ENCODE assay signal across 9 cellular contexts in genomic region chr10:68871105-68871711, GRCh38. TPM values are rescaled to one million over a fixed set of nuclear protein-coding genes. Genes with fewer than 3 reads are reported as not detected.
DNase-seq lines count a peak whose midpoint lies in the region; ATAC-seq, FAIRE-seq and TF ChIP-seq lines count a peak whose summit lies in the region.
"Had no signal": no experiment of that assay in that cellular context is flagged by ENCODE, and none has a peak within 500 bp of the region (broad histone marks: within the 10 kb centered on the region; RNA-seq: fewer than 3 reads in every experiment).

No MANE protein-coding gene starts in this region.

- H3K4me1 ChIP-seq in A549 (peaks cover 13% of the 10 kb centered on the region; the same call in 2 of the 3 replicates), HUES64 (ENCODE audit: insufficient read depth, low read length) (peaks cover 26% of the 10 kb centered on the region), lower lobe of right lung (no peaks in the 10 kb centered on the region)

- no peak for FAIRE-seq in A549 (lab: Jason Lieb, UNC)
- FAIRE-seq: G401.6 had no signal

- WGBS in A549 (ENCODE audit: missing lambda C conversion rate), result 30% methylated on average over 6 of the region's 6 CpGs
- WGBS in HUES64, result 12% methylated on average over 6 of the region's 6 CpGs

- intact Hi-C loops in lower lobe of right lung (cut with DNase I), result no loop called here

- H3K9me3 ChIP-seq in A549 (peaks cover 7% of the 10 kb centered on the region; the same call in 2 of the 3 replicates), HUES64 (ENCODE audit: insufficient read depth, low read depth, low read length) (peaks cover 20% of the 10 kb centered on the region), lower lobe of right lung (no peaks in the 10 kb centered on the region)

- H3K27me3 ChIP-seq in HUES64 (ENCODE audit: insufficient read depth, low read length) (no peaks in the 10 kb centered on the region), lower lobe of right lung (ENCODE audit: low read depth) (no peaks in the 10 kb centered on the region)

- H3K27ac ChIP-seq in A549 (no peak overlapping the region), HUES64 (ENCODE audit: low read depth, low read length) (peak overlapping the region; percentile 90), lower lobe of right lung (peak overlapping the region; percentile 2)

- H3K4me3 ChIP-seq in A549, result no peak overlapping the region
- peak overlapping the region; percentile 21 for H3K4me3 ChIP-seq in HUES64 (ENCODE audit: low read length)
- H3K4me3 ChIP-seq in astrocyte of the spinal cord (ENCODE audit: low read depth, low read length), result no peak overlapping the region
- H3K4me3 ChIP-seq in lower lobe of right lung, result no peak overlapping the region

- TF ChIP-seq CTCF in A549 (IDR thresholded peaks at IDR 0.05) (no peak), astrocyte of the spinal cord (IDR thresholded peaks at IDR 0.05; ENCODE audit: low read depth, low read length) (no peak), lower lobe of right lung (IDR thresholded peaks at IDR 0.05) (no peak)

- TF ChIP-seq POLR2A in A549 (IDR thresholded peaks at IDR 0.05; ENCODE audit: low read length), result no peak

- DNase-seq in A549 (ENCODE audit: low read depth in 1 of 2, low spot score in 1 of 2), result peak in 1 of 2 experiments; percentile 19
- DNase-seq in astrocyte of the spinal cord (ENCODE audit: low read depth, low spot score), result peak; percentile 52
- no peak for DNase-seq in lower lobe of right lung
- DNase-seq in amniotic stem cell (lab: John Stamatoyannopoulos, UW), result no peak
- no peak for DNase-seq in cerebellum (ENCODE audit: low spot score)
- DNase-seq in NOMO-1 treated with DMSO at 0.1 percent for 48 hours (lab: John Stamatoyannopoulos, UW; ENCODE audit: unreplicated experiment), result no peak

- peak overlapping the region; percentile 21; the same call in 2 of the 3 replicates for H3K4me2 ChIP-seq in A549

- no peak for TF ChIP-seq EP300 in A549 (IDR thresholded peaks at IDR 0.05)

- TF ChIP-seq RAD21 in A549 (conservative IDR thresholded peaks at IDR 0.05 in 1 of 2, IDR thresholded peaks at IDR 0.05 in 1 of 2), result no peak

- ATAC-seq in A549 (peak in 1 of 2 experiments; percentile 70; a peak in 3 of 6 replicates), lower lobe of right lung (no peak)
- no peak for ATAC-seq in activated CD4-positive, CD25-positive, alpha-beta regulatory T cell treated with anti-CD3 and anti-CD28 coated beads, Interleukin-2, amount 50 U/mL, for 24 hours

- POLR2A ChIA-PET in A549 (lab: Yijun Ruan, JAX), result interaction anchor here (1.1 to 1.2 kb wide), 2 partner anchors 29 to 44 kb away, joined by 3 read pairs; partner anchors contain the start of gene STOX1

- CTCF ChIA-PET in A549 (lab: Yijun Ruan, JAX), result interaction anchor here (0.6 to 1.8 kb wide), 4 partner anchors 22 to 50 kb away, joined by 3 to 6 read pairs (median 4); no protein-coding TSS in a partner anchor

- in situ Hi-C loops in astrocyte of the spinal cord (cut with HindIII; ENCODE audit: low sequenced_read_pairs), result no loop called here

- H3K36me3 ChIP-seq in HUES64 (ENCODE audit: insufficient read depth, low read length), result no peaks in the 10 kb centered on the region
- no peaks in the 10 kb centered on the region for H3K36me3 ChIP-seq in lower lobe of right lung

- H3K9ac ChIP-seq in HUES64 (ENCODE audit: low read depth, low read length), result peak overlapping the region; percentile 37; the same call in 1 of the 2 replicates

TF ChIP-seq in A549, 52 proteins besides CTCF, POLR2A, EP300 and RAD21:
- TF ChIP-seq CHD2 (IDR thresholded peaks at IDR 0.05; ENCODE audit: low read length, partially characterized antibody) (no peak), HOXB13 (CRISPR knock-in tag; IDR thresholded peaks at IDR 0.05; ENCODE audit: low read depth) (no peak), KDM5A (IDR thresholded peaks at IDR 0.05) (no peak), NFE2L2 (conservative IDR thresholded peaks at IDR 0.05; ENCODE audit: low read length) (no peak), ZC3H11A (IDR thresholded peaks at IDR 0.05) (no peak), MAZ (IDR thresholded peaks at IDR 0.05; ENCODE audit: borderline replicate concordance, low read depth, low read length) (no peak)

RNA-seq across cellular contexts. Expression of gene DDX50, which starts 29.9 kb away (rescaled TPM):
- polyA plus RNA-seq in A549 (2011; rRNA removed) (50.7 and 64.6 TPM in 2 replicates), A549 (2017; fragmentation: RNase III; extraction: RNeasy Plus Mini Kit Qiagen cat#74134 plus additional on column Dnase treatment) (35.1 to 36.1 TPM (median 35.6 TPM) in 3 replicates)
- 18.0 and 22.4 TPM in 2 replicates for polyA plus RNA-seq in A549 (2012; cell fraction: cytosol; rRNA removed)
- 8.9 and 11.6 TPM in 2 replicates for polyA plus RNA-seq in A549 (2012; cell fraction: nucleus; rRNA removed)
- polyA minus RNA-seq in A549 (2011; rRNA and poly(A)+ RNA removed), result 19.5 and 21.8 TPM in 2 replicates
- polyA plus RNA-seq in HUES64 (2013, experiment 1 of 2), result 36.2 TPM
- 44.8 TPM for polyA plus RNA-seq in HUES64 (2013, experiment 2 of 2)
- total RNA-seq in lower lobe of right lung (29.3 TPM), cerebellum (32.3 TPM)

RNA-seq across cellular contexts. Expression of gene STOX1, which starts 43.9 kb away (rescaled TPM):
- 1.6 and 1.8 TPM in 2 replicates for polyA plus RNA-seq in A549 (2011; rRNA removed)
- polyA plus RNA-seq in A549 (2012; cell fraction: cytosol; rRNA removed), result 0.41 and 0.48 TPM in 2 replicates
- polyA plus RNA-seq in A549 (2012; cell fraction: nucleus; rRNA removed), result 0.24 and 0.29 TPM in 2 replicates
- 0.64 to 0.94 TPM (median 0.69 TPM) in 3 replicates for polyA plus RNA-seq in A549 (2017; fragmentation: RNase III; extraction: RNeasy Plus Mini Kit Qiagen cat#74134 plus additional on column Dnase treatment)
- 0.68 and 0.74 TPM in 2 replicates for polyA minus RNA-seq in A549 (2011; rRNA and poly(A)+ RNA removed)
- 4.0 TPM for polyA plus RNA-seq in HUES64 (2013, experiment 1 of 2)
- polyA plus RNA-seq in HUES64 (2013, experiment 2 of 2), result 4.2 TPM
- total RNA-seq in lower lobe of right lung, result 2.5 TPM
- 16.2 TPM for total RNA-seq in cerebellum

Comparison
In these comparisons a context has a peak if more than half of its experiments do, and no peak if none do; other contexts are left out.
1. H3K27ac ChIP-seq: peak in HUES64 (single experiment) and lower lobe of right lung (single experiment); none in A549 (0 of 2).